In the genomic region with DNA sequence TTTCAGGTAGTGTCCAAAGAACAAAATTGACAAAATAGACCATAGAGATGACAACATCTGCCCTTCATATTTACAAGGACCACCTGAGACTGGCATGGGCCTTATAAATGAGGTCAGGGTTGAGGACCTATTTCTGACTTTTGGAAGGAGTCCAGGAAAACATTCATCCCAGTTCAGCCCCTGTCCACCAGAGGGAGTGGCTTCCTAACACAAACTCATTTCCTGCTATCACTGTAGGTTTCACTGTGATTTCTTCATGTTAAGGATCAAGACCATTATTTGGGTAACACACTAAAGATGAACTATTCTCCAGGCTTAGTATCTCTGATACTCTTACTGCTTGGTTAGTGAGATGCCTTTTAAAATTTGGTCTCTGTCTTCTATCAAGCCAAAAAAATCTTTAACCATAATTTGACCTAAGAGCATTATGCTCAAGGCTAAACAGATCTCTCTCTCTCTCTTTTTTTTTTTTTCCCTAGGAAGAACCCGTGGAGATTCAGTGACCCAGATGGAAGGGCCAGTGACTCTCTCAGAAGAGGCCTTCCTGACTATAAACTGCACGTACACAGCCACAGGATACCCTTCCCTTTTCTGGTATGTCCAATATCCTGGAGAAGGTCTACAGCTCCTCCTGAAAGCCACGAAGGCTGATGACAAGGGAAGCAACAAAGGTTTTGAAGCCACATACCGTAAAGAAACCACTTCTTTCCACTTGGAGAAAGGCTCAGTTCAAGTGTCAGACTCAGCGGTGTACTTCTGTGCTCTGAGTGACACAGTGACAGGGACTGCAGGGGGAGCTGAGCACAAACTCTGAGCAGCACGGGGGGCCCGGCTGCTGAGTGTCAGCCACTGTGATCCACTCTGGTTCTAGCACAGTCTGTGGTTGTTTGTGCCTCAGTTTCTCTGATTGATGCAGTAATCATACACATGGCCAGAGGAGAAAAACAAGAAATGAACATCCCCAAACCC, we compare ENCODE assay signal across 8 cellular contexts.
DNase-seq lines count a peak whose midpoint lies in the region; ATAC-seq, FAIRE-seq and TF ChIP-seq lines count a peak whose summit lies in the region.

No MANE protein-coding gene starts in this region.

- FAIRE-seq in GM12878 (lab: Jason Lieb, UNC) = no peak

- H3K36me3 ChIP-seq in cardiac muscle cell (no peaks in the 10 kb centered on the region), Panc1 (ENCODE audit: control insufficient read depth, insufficient read depth, low read length) (no peaks in the 10 kb centered on the region), GM12878 (ENCODE audit: control insufficient read depth in 2 of 2, insufficient read depth in 2 of 2, low read length in 1 of 2) (no peaks in the 10 kb centered on the region), gastroesophageal sphincter (no peaks in the 10 kb centered on the region)

- intact Hi-C loops in cardiac septum (cut with DNase I) (no loop called here), Panc1 (cut with micrococcal nuclease; ENCODE audit: unreplicated experiment) (no loop called here), GM12878 (cut with micrococcal nuclease; ENCODE audit: unreplicated experiment) (no loop called here)

- H3K9ac ChIP-seq in GM12878 (ENCODE audit: control insufficient read depth, insufficient read depth, low read length) = no peak overlapping the region

- H4K20me1 ChIP-seq in GM12878 (ENCODE audit: control insufficient read depth, insufficient read depth) = no peaks in the 10 kb centered on the region

- TF ChIP-seq EP300 in GM12878 (IDR thresholded peaks at IDR 0.05; ENCODE audit: borderline replicate concordance in 1 of 2, control insufficient read depth in 1 of 2, low read depth in 2 of 2, low read length in 2 of 2) (no peak), gastroesophageal sphincter (IDR thresholded peaks at IDR 0.05) (no peak)

- POLR2A ChIA-PET in Panc1 (lab: Charles Lee) (no interaction called here), GM12878 (lab: Charles Lee) (no interaction called here)

- H3K9me3 Mint-ChIP-seq in mesothelial cell of epicardium = no peaks in the 10 kb centered on the region

- H3K4me1 ChIP-seq in cardiac muscle cell (ENCODE audit: low read depth) = peaks cover 4% of the 10 kb centered on the region
- no peaks in the 10 kb centered on the region for H3K4me1 ChIP-seq in Panc1 (ENCODE audit: control insufficient read depth, insufficient read depth, low read length)
- no peaks in the 10 kb centered on the region for H3K4me1 ChIP-seq in GM12878 (ENCODE audit: control insufficient read depth, insufficient read depth, low read length)
- no peaks in the 10 kb centered on the region for H3K4me1 ChIP-seq in gastroesophageal sphincter

- ATAC-seq in Panc1 = no peak
- peak; percentile 45; the same call in 2 of the 3 replicates for ATAC-seq in GM12878
- ATAC-seq in HG03135 (IDR thresholded peaks at IDR 0.05; ENCODE audit: unreplicated experiment) = no peak
- no peak for ATAC-seq in gastroesophageal sphincter

- H3K27me3 Mint-ChIP-seq in mesothelial cell of epicardium (ENCODE audit: low read depth) = peaks cover 50% of the 10 kb centered on the region

- CTCF ChIA-PET in Panc1 (lab: Charles Lee) = no interaction called here
- CTCF ChIA-PET in GM12878 (lab: Yijun Ruan, JAX) = interaction anchor here (0.6 kb wide), 1 partner anchor 61 kb away, joined by 3 read pairs; no protein-coding TSS in a partner anchor

- TF ChIP-seq CTCF in cardiac muscle cell (IDR thresholded peaks at IDR 0.05; ENCODE audit: low read depth, low read length) (peak; percentile 42), Panc1 (IDR thresholded peaks at IDR 0.05) (peak; percentile 51), GM12878 (IDR thresholded peaks at IDR 0.05 in 2 of 3, conservative IDR thresholded peaks at IDR 0.05 in 1 of 3; ENCODE audit: control insufficient read depth in 2 of 3, extremely low read depth in 1 of 3, insufficient read depth in 1 of 3, low read depth in 3 of 3, low read length in 3 of 3) (peak; percentile 41 to 57 (median 41); a peak in 5 of 6 replicates), mesothelial cell of epicardium (IDR thresholded peaks at IDR 0.05; ENCODE audit: unreplicated experiment) (peak; percentile 39), gastroesophageal sphincter (IDR thresholded peaks at IDR 0.05) (peak in 1 of 4 experiments; percentile 27)

- H3K4me2 ChIP-seq in GM12878 (ENCODE audit: control insufficient read depth, insufficient read depth) = no peak overlapping the region

- 27% methylated on average over 7 of the region's 7 CpGs for WGBS in GM12878 (ENCODE audit: insufficient coverage, insufficient replicate concordance, low lambda C conversion rate, missing lambda C conversion rate)
- WGBS in gastroesophageal sphincter (ENCODE audit: low coverage in 1 of 2), 2 donors = 52 to 70% methylated on average over 4 to 7 of the region's 7 CpGs

- H3K27ac Mint-ChIP-seq in mesothelial cell of epicardium = no peak overlapping the region

- H3K36me3 Mint-ChIP-seq in mesothelial cell of epicardium = no peaks in the 10 kb centered on the region

- BruUV-seq in Panc1 (replicated peaks; lab: Mats Ljungman, UMichigan) = no TSS peak
- BruUV-seq in GM12878 (replicated peaks; lab: Mats Ljungman, UMichigan) = no TSS peak

- DNase-seq in cardiac muscle cell (ENCODE audit: low read depth in 1 of 2, low spot score in 1 of 2) (peak; percentile 9 to 56), cardiac septum (ENCODE audit: low spot score) (no peak), Panc1 (ENCODE audit: low read depth, low spot score) (peak; percentile 30), GM12878 (ENCODE audit: low read depth, low spot score) (no peak), mesothelial cell of epicardium (ENCODE audit: low spot score in 2 of 2, unreplicated experiment in 2 of 2) (no peak), NCI-H1694 (lab: John Stamatoyannopoulos, UW) (no peak)

- SMC1A ChIA-PET in GM12878 (lab: Charles Lee; ENCODE audit: uncharacterized antibody, unreplicated experiment) = no interaction called here

- in situ Hi-C loops in Panc1 (cut with HindIII; ENCODE audit: low pct_unique_long_range_greater_than_20kb, low sequenced_read_pairs) (no loop called here), GM12878 (cut with MboI) (no loop called here)

- H3K27ac ChIP-seq in cardiac muscle cell = no peak overlapping the region
- no peak overlapping the region for H3K27ac ChIP-seq in Panc1 (ENCODE audit: low read length)
- no peak overlapping the region for H3K27ac ChIP-seq in GM12878 (ENCODE audit: control insufficient read depth, insufficient read depth)
- H3K27ac ChIP-seq in gastroesophageal sphincter = no peak overlapping the region

- no peak overlapping the region for H3K4me3 Mint-ChIP-seq in mesothelial cell of epicardium

- TF ChIP-seq POLR2A in GM12878 (IDR thresholded peaks at IDR 0.05; ENCODE audit: low read depth, low read length) (no peak), gastroesophageal sphincter (IDR thresholded peaks at IDR 0.05) (no peak)

- RAD21 ChIA-PET in GM12878 (lab: Charles Lee; ENCODE audit: unreplicated experiment) = no interaction called here

- no peak for TF ChIP-seq RAD21 in GM12878 (IDR thresholded peaks at IDR 0.05; ENCODE audit: insufficient read depth, low read depth, low read length)

- H3K9me3 ChIP-seq in cardiac muscle cell (ENCODE audit: low read depth) (no peaks in the 10 kb centered on the region), Panc1 (ENCODE audit: control insufficient read depth, insufficient read depth, low read depth, low read length) (no peaks in the 10 kb centered on the region), GM12878 (replicated peaks; ENCODE audit: control insufficient read depth, insufficient read depth, low read length) (no peaks in the 10 kb centered on the region), gastroesophageal sphincter (no peaks in the 10 kb centered on the region)

- H3K4me3 ChIP-seq in cardiac muscle cell (no peak overlapping the region), Panc1 (ENCODE audit: low read depth in 2 of 2, low read length in 2 of 2) (no peak overlapping the region), GM12878 (no peak overlapping the region), gastroesophageal sphincter (no peak overlapping the region)

- no peak overlapping the region for H2AFZ ChIP-seq in GM12878 (ENCODE audit: control insufficient read depth, low read depth, low read length)

- H3K27me3 ChIP-seq in cardiac muscle cell (no peaks in the 10 kb centered on the region), Panc1 (ENCODE audit: control insufficient read depth, insufficient read depth, low read length) (no peaks in the 10 kb centered on the region), GM12878 (replicated peaks in 1 of 2; ENCODE audit: control insufficient read depth in 2 of 2, insufficient read depth in 2 of 2, low read length in 1 of 2) (no peaks in the 10 kb centered on the region), gastroesophageal sphincter (no peaks in the 10 kb centered on the region)

- H3K4me1 Mint-ChIP-seq in mesothelial cell of epicardium = no peaks in the 10 kb centered on the region

- H3K79me2 ChIP-seq in GM12878 (ENCODE audit: control insufficient read depth, insufficient read depth, low read length) = no peaks in the 10 kb centered on the region

TF ChIP-seq in GM12878, 131 proteins besides CTCF, POLR2A, EP300 and RAD21 (continues in another document):
- no peak for TF ChIP-seq ZNF622 (IDR thresholded peaks at IDR 0.05)
- TF ChIP-seq FOXM1 (IDR thresholded peaks at IDR 0.05; ENCODE audit: low read depth, low read length) = no peak
- TF ChIP-seq, protein P1, sequence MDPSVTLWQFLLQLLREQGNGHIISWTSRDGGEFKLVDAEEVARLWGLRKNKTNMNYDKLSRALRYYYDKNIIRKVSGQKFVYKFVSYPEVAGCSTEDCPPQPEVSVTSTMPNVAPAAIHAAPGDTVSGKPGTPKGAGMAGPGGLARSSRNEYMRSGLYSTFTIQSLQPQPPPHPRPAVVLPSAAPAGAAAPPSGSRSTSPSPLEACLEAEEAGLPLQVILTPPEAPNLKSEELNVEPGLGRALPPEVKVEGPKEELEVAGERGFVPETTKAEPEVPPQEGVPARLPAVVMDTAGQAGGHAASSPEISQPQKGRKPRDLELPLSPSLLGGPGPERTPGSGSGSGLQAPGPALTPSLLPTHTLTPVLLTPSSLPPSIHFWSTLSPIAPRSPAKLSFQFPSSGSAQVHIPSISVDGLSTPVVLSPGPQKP (IDR thresholded peaks at IDR 0.05; ENCODE audit: low read depth, low read length) = no peak
- no peak for TF ChIP-seq CHD4 (IDR thresholded peaks at IDR 0.05)
- TF ChIP-seq DPF2 (IDR thresholded peaks at IDR 0.05) = no peak
- no peak for TF ChIP-seq NR2C2 (IDR thresholded peaks at IDR 0.05; ENCODE audit: borderline replicate concordance, control insufficient read depth, insufficient read length, low read depth)

Comparison
In these comparisons a context has a peak if more than half of its experiments do, and no peak if none do; other contexts are left out.
1. DNase-seq: peak in cardiac muscle cell (2 of 2) and Panc1 (single experiment); none in cardiac septum (single experiment), GM12878 (single experiment), mesothelial cell of epicardium (0 of 2) and NCI-H1694 (single experiment).